ENCODE assay signal across 12 cellular contexts in genomic region chr1:17370618-17371017, GRCh38. TPM values are rescaled to one million over a fixed set of nuclear protein-coding genes. Genes with fewer than 3 reads are reported as not detected.
DNase-seq lines count a peak whose midpoint lies in the region; ATAC-seq and TF ChIP-seq lines count a peak whose summit lies in the region.
"Had no signal": no experiment of that assay in that cellular context is flagged by ENCODE, and none has a peak within 500 bp of the region (broad histone marks: within the 10 kb centered on the region; RNA-seq: fewer than 3 reads in every experiment).

No MANE protein-coding gene starts in this region.

- no peak overlapping the region for H2AFZ ChIP-seq in KMS-11 (ENCODE audit: low read depth)
- H2AFZ ChIP-seq in neuronal stem cell (ENCODE audit: low read length): no peak overlapping the region

- H4K8ac ChIP-seq in neuronal stem cell (ENCODE audit: low read depth, low read length): no peak overlapping the region

- H3K9ac ChIP-seq in KMS-11 (no peak overlapping the region), neuronal stem cell (ENCODE audit: low read depth, low read length, poor library complexity) (no peak overlapping the region)

- H3K36me3 ChIP-seq in KMS-11 (ENCODE audit: insufficient read depth): no peaks in the 10 kb centered on the region
- H3K36me3 ChIP-seq in neuronal stem cell (replicated peaks in 1 of 2; ENCODE audit: control insufficient read depth in 2 of 2, insufficient read depth in 2 of 2, low read length in 2 of 2): no peaks in the 10 kb centered on the region
- H3K36me3 ChIP-seq: ovary had no signal

- H3K79me2 ChIP-seq in KMS-11 (ENCODE audit: insufficient read depth, low read depth): no peaks in the 10 kb centered on the region

- no peak overlapping the region for H3K27ac ChIP-seq in KMS-11
- H3K27ac ChIP-seq in neuronal stem cell (replicated peaks; ENCODE audit: low read length): no peak overlapping the region
- H3K27ac ChIP-seq: ovary had no signal

- H3K4me2 ChIP-seq in KMS-11 (no peak overlapping the region), neuronal stem cell (ENCODE audit: insufficient read depth, low read length, poor library complexity, severe bottlenecking) (no peak overlapping the region)

- no peaks in the 10 kb centered on the region for H3K79me1 ChIP-seq in neuronal stem cell (ENCODE audit: low read depth, low read length)

- H3K9me3 ChIP-seq in neuronal stem cell (replicated peaks in 1 of 2; ENCODE audit: control insufficient read depth in 2 of 2, insufficient read depth in 1 of 2, low read depth in 1 of 2, low read length in 2 of 2): no peaks in the 10 kb centered on the region
- H3K9me3 ChIP-seq: ovary had no signal

- H2BK120ac ChIP-seq in neuronal stem cell (ENCODE audit: low read depth, low read length): no peak overlapping the region

- H3K23ac ChIP-seq in neuronal stem cell (ENCODE audit: low read depth, low read length, poor library complexity): no peak overlapping the region

- H2AK5ac ChIP-seq in neuronal stem cell (ENCODE audit: low read depth, low read length): no peak overlapping the region

- H3K18ac ChIP-seq in neuronal stem cell (ENCODE audit: low read length): no peak overlapping the region

- H2BK5ac ChIP-seq in neuronal stem cell (ENCODE audit: low read length): no peak overlapping the region

- ATAC-seq in left colon: peak; percentile 48

- no CpG with 5 or more reads among the region's 2 CpGs for WGBS in neuronal stem cell (ENCODE audit: extremely low coverage in 2 of 2, insufficient read length in 2 of 2, insufficient replicate concordance in 1 of 2), 2 donors

- DNase-seq in astrocyte of the cerebellum (ENCODE audit: low read depth): no peak
- DNase-seq in left colon: no peak
- no peak for DNase-seq in neuronal stem cell (ENCODE audit: low spot score)
- DNase-seq in erythroblast (lab: John Stamatoyannopoulos, UW): no peak
- DNase-seq in effector CD4-positive, alpha-beta T cell: no peak
- DNase-seq in Ammon's horn (ENCODE audit: low spot score): no peak
- DNase-seq: activated effector memory CD4-positive, alpha-beta T cell treated with Interleukin-2 at 50 U/mL for 16 hours; kidney; ovary; stimulated activated CD4-positive, alpha-beta T cell treated with anti-CD3 and anti-CD28 coated beads, Interleukin-4, amount 100 ng/mL, for 4 hours had no signal

- H2BK15ac ChIP-seq in neuronal stem cell (ENCODE audit: low read length): no peak overlapping the region

- H4K20me1 ChIP-seq in KMS-11 (ENCODE audit: insufficient read depth): no peaks in the 10 kb centered on the region

- H3K4me3 ChIP-seq in KMS-11 (IDR thresholded peaks at IDR 0.05; ENCODE audit: insufficient read depth, low read depth, low read length) (no peak overlapping the region), astrocyte of the cerebellum (ENCODE audit: low read depth, low read length) (no peak overlapping the region), neuronal stem cell (ENCODE audit: low read length in 2 of 2) (no peak overlapping the region)
- H3K4me3 ChIP-seq: ovary had no signal

- no peak overlapping the region for H3K4ac ChIP-seq in neuronal stem cell (ENCODE audit: low read length)

- intact Hi-C loops in left colon (cut with DNase I, micrococcal nuclease): no loop called here

- in situ Hi-C loops in astrocyte of the cerebellum (cut with HindIII; ENCODE audit: low sequenced_read_pairs): no loop called here

- TF ChIP-seq CTCF in GM12872 (IDR thresholded peaks at IDR 0.05; ENCODE audit: insufficient read depth, low read depth, low read length): peak; percentile 39; the same call in 1 of the 3 replicates
- peak; percentile 36; the same call in 1 of the 2 replicates for TF ChIP-seq CTCF in KMS-11 (conservative IDR thresholded peaks at IDR 0.05; ENCODE audit: low read depth, low read length)
- peak; percentile 42 for TF ChIP-seq CTCF in astrocyte of the cerebellum (IDR thresholded peaks at IDR 0.05; ENCODE audit: low read depth, low read length, missing control alignments)

- H2BK12ac ChIP-seq in neuronal stem cell (ENCODE audit: low read length): no peak overlapping the region

- no peak overlapping the region for H4K91ac ChIP-seq in neuronal stem cell (ENCODE audit: low read depth, low read length, poor library complexity)

- H3K27me3 ChIP-seq in KMS-11 (ENCODE audit: insufficient read depth, low read depth): peaks cover 60% of the 10 kb centered on the region
- H3K27me3 ChIP-seq in neuronal stem cell (ENCODE audit: control insufficient read depth in 3 of 3, insufficient read depth in 3 of 3, low read depth in 1 of 3, low read length in 3 of 3): peaks cover 0 to 56% (median 0%) of the 10 kb centered on the region in 3 experiments
- H3K27me3 ChIP-seq: ovary had no signal

- H3K14ac ChIP-seq in neuronal stem cell (ENCODE audit: low read length): no peak overlapping the region

- TF ChIP-seq POLR2A in erythroblast (IDR thresholded peaks at IDR 0.05; ENCODE audit: low read length): no peak

- H3K4me1 ChIP-seq in KMS-11 (ENCODE audit: low read depth, poor library complexity, severe bottlenecking) (no peaks in the 10 kb centered on the region), neuronal stem cell (ENCODE audit: control insufficient read depth in 2 of 2, insufficient read depth in 1 of 2, low read depth in 1 of 2, low read length in 2 of 2) (no peaks in the 10 kb centered on the region)

RNA-seq across cellular contexts. Expression of gene PADI6, which starts 1.4 kb away (rescaled TPM):
- total RNA-seq in left colon: not detected
- polyA plus RNA-seq in neuronal stem cell (2013, experiment 1 of 2): not detected
- not detected for polyA plus RNA-seq in neuronal stem cell (2013, experiment 2 of 2)
- total RNA-seq: kidney had no signal
